ENCODE assay signal across 12 cellular contexts in genomic region chr1:209800984-209801834, GRCh38. TPM values are rescaled to one million over a fixed set of nuclear protein-coding genes. Genes with fewer than 3 reads are reported as not detected.
DNase-seq lines count a peak whose midpoint lies in the region; TF ChIP-seq lines count a peak whose summit lies in the region.
"Had no signal": no experiment of that assay in that cellular context is flagged by ENCODE, and none has a peak within 500 bp of the region (broad histone marks: within the 10 kb centered on the region; RNA-seq: fewer than 3 reads in every experiment).

No MANE protein-coding gene starts in this region.

- H2AK5ac ChIP-seq in neuronal stem cell (ENCODE audit: low read depth, low read length), result no peak overlapping the region

- TF ChIP-seq CTCF in liver (IDR thresholded peaks at IDR 0.05; ENCODE audit: low read depth, low read length, missing input control), result no peak
- no peak for TF ChIP-seq CTCF in tibial nerve (IDR thresholded peaks at IDR 0.05)
- no peak for TF ChIP-seq CTCF in transverse colon (IDR thresholded peaks at IDR 0.05)

- no peak overlapping the region for H2BK12ac ChIP-seq in neuronal stem cell (ENCODE audit: low read length)

- H3K4me3 ChIP-seq in liver (ENCODE audit: low read depth in 1 of 3, low read length in 3 of 3) (peak overlapping the region; percentile 36 to 55 (median 55)), tibial nerve (no peak overlapping the region), neuronal stem cell (ENCODE audit: low read length in 2 of 2) (no peak overlapping the region), transverse colon (no peak overlapping the region)

- no peak overlapping the region for H3K14ac ChIP-seq in neuronal stem cell (ENCODE audit: low read length)

- H3K9me3 ChIP-seq in liver (ENCODE audit: control insufficient read depth in 4 of 4, low read length in 3 of 4) (no peaks in the 10 kb centered on the region), tibial nerve (no peaks in the 10 kb centered on the region), neuronal stem cell (replicated peaks in 1 of 2; ENCODE audit: control insufficient read depth in 2 of 2, insufficient read depth in 1 of 2, low read depth in 1 of 2, low read length in 2 of 2) (peaks cover 0 to 4% of the 10 kb centered on the region in 2 donors), transverse colon (no peaks in the 10 kb centered on the region)

- H2BK15ac ChIP-seq in neuronal stem cell (ENCODE audit: low read length), result no peak overlapping the region

- TF ChIP-seq POLR2A in tibial nerve (IDR thresholded peaks at IDR 0.05), result no peak
- no peak for TF ChIP-seq POLR2A in transverse colon (IDR thresholded peaks at IDR 0.05)

- no peak overlapping the region for H3K4me2 ChIP-seq in neuronal stem cell (ENCODE audit: insufficient read depth, low read length, poor library complexity, severe bottlenecking)

- H3K23ac ChIP-seq in neuronal stem cell (ENCODE audit: low read depth, low read length, poor library complexity), result no peak overlapping the region

- H3K27me3 ChIP-seq in liver (ENCODE audit: control insufficient read depth in 4 of 4, insufficient read depth in 4 of 4, low read length in 3 of 4) (no peaks in the 10 kb centered on the region), tibial nerve (no peaks in the 10 kb centered on the region), neuronal stem cell (ENCODE audit: control insufficient read depth in 3 of 3, insufficient read depth in 3 of 3, low read depth in 1 of 3, low read length in 3 of 3) (peaks cover 0 to 88% (median 21%) of the 10 kb centered on the region in 3 experiments), transverse colon (no peaks in the 10 kb centered on the region)

- H3K4me1 ChIP-seq in liver (ENCODE audit: control insufficient read depth in 4 of 4, insufficient read depth in 4 of 4, low read length in 3 of 4) (peaks cover 1 to 44% (median 23%) of the 10 kb centered on the region in 4 donors), tibial nerve (peaks cover 0 to 17% (median 3%) of the 10 kb centered on the region in 4 donors), neuronal stem cell (ENCODE audit: control insufficient read depth in 2 of 2, insufficient read depth in 1 of 2, low read depth in 1 of 2, low read length in 2 of 2) (peaks cover 0 to 3% of the 10 kb centered on the region in 2 donors), transverse colon (peaks cover 0 to 6% (median 0%) of the 10 kb centered on the region in 4 donors)

- H3K4ac ChIP-seq in neuronal stem cell (ENCODE audit: low read length), result no peak overlapping the region

- no peaks in the 10 kb centered on the region for H3K36me3 ChIP-seq in liver (ENCODE audit: control insufficient read depth in 4 of 4, insufficient read depth in 3 of 4, low read depth in 1 of 4, low read length in 3 of 4)
- no peaks in the 10 kb centered on the region for H3K36me3 ChIP-seq in tibial nerve
- H3K36me3 ChIP-seq in neuronal stem cell (replicated peaks in 1 of 2; ENCODE audit: control insufficient read depth in 2 of 2, insufficient read depth in 2 of 2, low read length in 2 of 2), result no peaks in the 10 kb centered on the region
- H3K36me3 ChIP-seq in transverse colon, result no peaks in the 10 kb centered on the region

- no peak overlapping the region for H3K18ac ChIP-seq in neuronal stem cell (ENCODE audit: low read length)

- no peak overlapping the region for H4K91ac ChIP-seq in neuronal stem cell (ENCODE audit: low read depth, low read length, poor library complexity)

- peak overlapping the region; percentile 94 to 98 for H3K27ac ChIP-seq in liver (ENCODE audit: low read depth in 1 of 2, low read length in 2 of 2)
- peak overlapping the region in 2 of 4 donors; percentile 63 to 78 for H3K27ac ChIP-seq in tibial nerve
- no peak overlapping the region for H3K27ac ChIP-seq in neuronal stem cell (replicated peaks; ENCODE audit: low read length)
- no peak overlapping the region for H3K27ac ChIP-seq in transverse colon

- in situ Hi-C loops in transverse colon (cut with MboI; ENCODE audit: low pct_ligation_motif_present in 1 of 4, low pct_unique_long_range_greater_than_20kb in 1 of 4, low sequenced_read_pairs in 3 of 4), result no loop called here

- no peak overlapping the region for H4K8ac ChIP-seq in neuronal stem cell (ENCODE audit: low read depth, low read length)

- TF ChIP-seq EP300 in tibial nerve (IDR thresholded peaks at IDR 0.05) (no peak), transverse colon (IDR thresholded peaks at IDR 0.05; ENCODE audit: low read depth) (no peak)

- 32% methylated on average over 5 of the region's 5 CpGs for WGBS in liver
- WGBS in tibial nerve, 2 donors, result 54 to 60% methylated on average over 5 of the region's 5 CpGs
- WGBS in neuronal stem cell (ENCODE audit: extremely low coverage in 2 of 2, insufficient read length in 2 of 2, insufficient replicate concordance in 1 of 2), 2 donors, result no CpG with 5 or more reads among the region's 5 CpGs
- WGBS in transverse colon (ENCODE audit: low coverage in 1 of 2), 2 donors, result 78 to 90% methylated on average over 2 to 5 of the region's 5 CpGs

- H3K9ac ChIP-seq in liver (ENCODE audit: low read depth in 1 of 2, low read length in 2 of 2) (peak overlapping the region; percentile 59 to 99), neuronal stem cell (ENCODE audit: low read depth, low read length, poor library complexity) (no peak overlapping the region)

- H2BK5ac ChIP-seq in neuronal stem cell (ENCODE audit: low read length), result no peak overlapping the region

- no peak overlapping the region for H2AFZ ChIP-seq in neuronal stem cell (ENCODE audit: low read length)

- no peak overlapping the region for H2BK120ac ChIP-seq in neuronal stem cell (ENCODE audit: low read depth, low read length)

- peak in 1 of 2 donors; percentile 50 for TF ChIP-seq RAD21 in liver (IDR thresholded peaks at IDR 0.05)

- no peaks in the 10 kb centered on the region for H3K79me1 ChIP-seq in neuronal stem cell (ENCODE audit: low read depth, low read length)

- DNase-seq in NCI-H2196 (lab: John Stamatoyannopoulos, UW; ENCODE audit: unreplicated experiment) (peak; percentile 86), cerebellar nuclear complex (lab: John Stamatoyannopoulos, UW) (peak; percentile 28 to 83), tibial nerve (ENCODE audit: low spot score in 2 of 2) (peak; percentile 55 to 64), neuronal stem cell (ENCODE audit: low spot score) (no peak), transverse colon (no peak)
- no peak for DNase-seq in stimulated activated CD4-positive, alpha-beta T cell treated with anti-CD3 and anti-CD28 coated beads, Interleukin-4, amount 100 ng/mL, for 24 hours
- DNase-seq: activated naive CD4-positive, alpha-beta T cell treated with anti-CD3 and anti-CD28 coated beads for 36 hours; immature natural killer cell; naive thymus-derived CD8-positive, alpha-beta T cell; NCI-H1417 had no signal

- intact Hi-C loops in transverse colon (cut with DNase I; ENCODE audit: low total_unique reads), result no loop called here

TF ChIP-seq in liver, 16 proteins besides CTCF, POLR2A, EP300 and RAD21 (continues in another document):
- TF ChIP-seq REST (IDR thresholded peaks at IDR 0.05) (peak; percentile 44), FOXA1 (IDR thresholded peaks at IDR 0.05) (no peak), HNF4G (IDR thresholded peaks at IDR 0.05) (no peak), SP1 (IDR thresholded peaks at IDR 0.05) (peak; percentile 71), RXRA (IDR thresholded peaks at IDR 0.05) (peak; percentile 60 to 80), YY1 (IDR thresholded peaks at IDR 0.05) (peak; percentile 80)

RNA-seq across cellular contexts. Expression of gene IRF6, which starts 4.7 kb away (rescaled TPM):
- total RNA-seq in liver (10 to 100 TPM in 1 of 2 donors, under 1 TPM in 1; 0.51 to 29.3 TPM), tibial nerve (1 to 10 TPM in 3 of 4 donors, under 1 TPM in 1; 0.42 to 1.8 (median 1.4) TPM), transverse colon (10 to 100 TPM; 26.1 to 78.0 (median 44.4) TPM)
- polyA plus RNA-seq in liver, result 10 to 100 TPM; 11.0 to 17.5 TPM
- 0.01 TPM for polyA plus RNA-seq in neuronal stem cell (2013, experiment 1 of 2)
- 0.03 TPM for polyA plus RNA-seq in neuronal stem cell (2013, experiment 2 of 2)

RNA-seq across cellular contexts. Expression of gene C1orf74, which starts 16.9 kb away (rescaled TPM):
- 1 to 10 TPM; 1.2 to 1.8 TPM for total RNA-seq in liver
- polyA plus RNA-seq in liver, result under 1 TPM; 0.82 to 0.95 TPM
- total RNA-seq in tibial nerve, result 1 to 10 TPM; 1.5 to 3.0 (median 2.2) TPM
- 2.3 TPM for polyA plus RNA-seq in neuronal stem cell (2013, experiment 1 of 2)
- 2.4 TPM for polyA plus RNA-seq in neuronal stem cell (2013, experiment 2 of 2)
- 1 to 10 TPM in 2 of 4 donors, under 1 TPM in 1, not detected in 1; 0.20 to 2.7 (median 2.4) TPM for total RNA-seq in transverse colon

RNA-seq across cellular contexts. Expression of gene UTP25, which starts 26.6 kb away (rescaled TPM):
- total RNA-seq in liver, result 1 to 10 TPM; 2.4 to 7.7 TPM
- polyA plus RNA-seq in liver, result 1 to 10 TPM; 2.8 to 3.3 TPM
- total RNA-seq in tibial nerve, result 1 to 10 TPM; 5.7 to 7.5 (median 6.8) TPM
- polyA plus RNA-seq in neuronal stem cell (2013, experiment 1 of 2), result 2.7 TPM
- 2.8 TPM for polyA plus RNA-seq in neuronal stem cell (2013, experiment 2 of 2)
- 10 to 100 TPM in 1 of 4 donors, 1 to 10 TPM in 3; 1.1 to 13.7 (median 6.1) TPM for total RNA-seq in transverse colon

RNA-seq across cellular contexts. Expression of gene TRAF3IP3, which starts 45.4 kb away (rescaled TPM):
- 1 to 10 TPM; 2.4 to 3.4 TPM for total RNA-seq in liver
- polyA plus RNA-seq in liver, result 1 to 10 TPM in 1 of 2 donors, under 1 TPM in 1; 0.87 to 2.0 TPM
- total RNA-seq in tibial nerve, result 1 to 10 TPM in 3 of 4 donors, under 1 TPM in 1; 0.87 to 8.0 (median 2.3) TPM
- not detected for polyA plus RNA-seq in neuronal stem cell (2013, experiment 1 of 2)
- polyA plus RNA-seq in neuronal stem cell (2013, experiment 2 of 2), result not detected
- total RNA-seq in transverse colon, result 10 to 100 TPM in 2 of 4 donors, 1 to 10 TPM in 2; 2.3 to 17.6 (median 6.8) TPM
- total RNA-seq: fibroblast of villous mesenchyme had no signal

Comparison
In these comparisons a context has a peak if more than half of its experiments do, and no peak if none do; other contexts are left out.
1. DNase-seq: peak in NCI-H2196 (single experiment), cerebellar nuclear complex (2 of 2) and tibial nerve (2 of 2); none in neuronal stem cell (single experiment), transverse colon (single experiment) and stimulated activated CD4-positive, alpha-beta T cell treated with anti-CD3 and anti-CD28 coated beads, Interleukin-4, amount 100 ng/mL, for 24 hours (single experiment).
2. H3K27ac ChIP-seq: peak in liver (2 of 2); none in neuronal stem cell (single experiment) and transverse colon (0 of 4).
3. H3K4me3 ChIP-seq: peak in liver (3 of 3); none in tibial nerve (0 of 4), neuronal stem cell (0 of 2) and transverse colon (0 of 4).